Comparison of ENCODE assay signal across 12 cellular contexts in the genomic region with DNA sequence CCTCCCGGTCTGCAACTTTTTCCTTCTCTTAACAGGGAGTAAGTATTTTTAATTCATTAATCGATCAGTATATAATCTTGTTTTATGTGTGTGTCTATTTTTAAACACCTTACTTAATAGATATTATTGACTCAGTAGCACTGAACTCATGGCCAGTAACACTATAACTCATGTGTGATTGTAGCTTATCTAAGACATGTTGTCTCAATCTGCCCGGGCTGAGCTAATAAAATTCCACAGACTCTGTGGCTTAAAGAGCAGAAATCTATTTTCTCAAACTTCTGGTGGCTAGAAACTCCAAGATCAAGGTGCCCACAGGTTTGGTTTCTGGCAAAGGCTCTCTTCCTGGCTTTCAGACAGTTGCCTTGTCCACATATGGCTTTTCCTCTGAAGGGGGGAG.
"Had no signal": no experiment of that assay in that cellular context is flagged by ENCODE, and none has a peak within 500 bp of the region (broad histone marks: within the 10 kb centered on the region; RNA-seq: fewer than 3 reads in every experiment).

No MANE protein-coding gene starts in this region.

- H3K27ac Mint-ChIP-seq: WTC11 had no signal

- H3K27me3 Mint-ChIP-seq: activated CD4-positive, alpha-beta memory T cell treated with anti-CD3 and anti-CD28 coated beads, Interleukin-2, amount 10 ng/mL, durations not matched to agents 7 days and 5 days; naive B cell had no signal

- DNase-seq: activated CD4-positive, alpha-beta memory T cell treated with anti-CD3 and anti-CD28 coated beads, Interleukin-2, amount 10 ng/mL, durations not matched to agents 7 days and 5 days; colonic mucosa; head of caudate nucleus; naive B cell; nucleus accumbens; right cardiac atrium had no signal

- H3K36me3 Mint-ChIP-seq: naive B cell, WTC11 had no signal

- ATAC-seq: left lobe of liver, right cardiac atrium, WTC11 had no signal

- H3K4me3 ChIP-seq: ascending aorta, colonic mucosa, prostate gland, smooth muscle cell, thoracic aorta had no signal

- H3K4me3 Mint-ChIP-seq: activated CD4-positive, alpha-beta memory T cell treated with anti-CD3 and anti-CD28 coated beads, Interleukin-2, amount 10 ng/mL, durations not matched to agents 7 days and 5 days; naive B cell; WTC11 had no signal
